8 cellular contexts compared by ENCODE assay signal in the genomic region with DNA sequence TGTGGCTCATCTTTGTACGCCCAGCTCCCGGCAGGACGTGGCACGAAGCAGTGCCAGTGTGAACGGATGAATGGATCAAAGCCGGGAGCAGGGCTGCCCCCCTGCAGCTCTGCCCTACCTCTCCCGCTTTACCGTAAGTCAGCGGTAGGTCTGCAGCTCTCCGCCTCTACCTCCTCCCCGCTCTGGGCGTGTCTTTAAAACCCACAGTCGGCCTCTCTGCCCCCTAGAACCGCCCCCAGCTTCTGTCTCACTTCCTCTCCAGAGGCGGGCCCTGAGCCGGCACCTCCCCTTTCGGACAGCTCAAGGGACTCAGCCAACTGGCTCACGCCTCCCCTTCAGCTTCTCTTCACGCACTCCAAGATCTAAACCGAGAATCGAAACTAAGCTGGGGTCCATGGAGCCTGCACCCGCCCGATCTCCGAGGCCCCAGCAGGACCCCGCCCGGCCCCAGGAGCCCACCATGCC. TPM values are rescaled to one million over a fixed set of nuclear protein-coding genes. Genes with fewer than 3 reads are reported as not detected.
DNase-seq lines count a peak whose midpoint lies in the region; ATAC-seq and TF ChIP-seq lines count a peak whose summit lies in the region.

A gene with protein sequence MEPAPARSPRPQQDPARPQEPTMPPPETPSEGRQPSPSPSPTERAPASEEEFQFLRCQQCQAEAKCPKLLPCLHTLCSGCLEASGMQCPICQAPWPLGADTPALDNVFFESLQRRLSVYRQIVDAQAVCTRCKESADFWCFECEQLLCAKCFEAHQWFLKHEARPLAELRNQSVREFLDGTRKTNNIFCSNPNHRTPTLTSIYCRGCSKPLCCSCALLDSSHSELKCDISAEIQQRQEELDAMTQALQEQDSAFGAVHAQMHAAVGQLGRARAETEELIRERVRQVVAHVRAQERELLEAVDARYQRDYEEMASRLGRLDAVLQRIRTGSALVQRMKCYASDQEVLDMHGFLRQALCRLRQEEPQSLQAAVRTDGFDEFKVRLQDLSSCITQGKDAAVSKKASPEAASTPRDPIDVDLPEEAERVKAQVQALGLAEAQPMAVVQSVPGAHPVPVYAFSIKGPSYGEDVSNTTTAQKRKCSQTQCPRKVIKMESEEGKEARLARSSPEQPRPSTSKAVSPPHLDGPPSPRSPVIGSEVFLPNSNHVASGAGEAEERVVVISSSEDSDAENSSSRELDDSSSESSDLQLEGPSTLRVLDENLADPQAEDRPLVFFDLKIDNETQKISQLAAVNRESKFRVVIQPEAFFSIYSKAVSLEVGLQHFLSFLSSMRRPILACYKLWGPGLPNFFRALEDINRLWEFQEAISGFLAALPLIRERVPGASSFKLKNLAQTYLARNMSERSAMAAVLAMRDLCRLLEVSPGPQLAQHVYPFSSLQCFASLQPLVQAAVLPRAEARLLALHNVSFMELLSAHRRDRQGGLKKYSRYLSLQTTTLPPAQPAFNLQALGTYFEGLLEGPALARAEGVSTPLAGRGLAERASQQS (plus strand): TSS at position 298 of the 465 bp plus-strand sequence. CDS start 97 bp downstream, at position 395.

- TF ChIP-seq POLR2A in adrenal gland (IDR thresholded peaks at IDR 0.05) (peak; percentile 23 to 94), heart left ventricle (IDR thresholded peaks at IDR 0.05) (peak; percentile 43 to 95), upper lobe of left lung (IDR thresholded peaks at IDR 0.05) (peak in 2 of 4 donors; percentile 81)

- peak within 1 kb of the TSS; percentile 86 for H3K4me3 ChIP-seq in GM12865 (ENCODE audit: low read depth, low read length)
- H3K4me3 ChIP-seq in adrenal gland = peak within 1 kb of the TSS; percentile 72 to 100 (median 93)
- H3K4me3 ChIP-seq in heart left ventricle = peak within 1 kb of the TSS; percentile 58 to 98 (median 76)
- H3K4me3 ChIP-seq in upper lobe of left lung = peak within 1 kb of the TSS; percentile 77 to 96 (median 86)

- peak within 1 kb of the TSS; percentile 86 to 98 (median 91) for H3K27ac ChIP-seq in adrenal gland
- H3K27ac ChIP-seq in heart left ventricle = peak within 1 kb of the TSS; percentile 82 to 97 (median 94)
- H3K27ac ChIP-seq in upper lobe of left lung = peak within 1 kb of the TSS; percentile 96 to 99 (median 98)

- TF ChIP-seq EP300 in upper lobe of left lung (IDR thresholded peaks at IDR 0.05) = no peak

- ATAC-seq in HG02798 (IDR thresholded peaks at IDR 0.05; ENCODE audit: poor library complexity, unreplicated experiment) (peak; percentile 76), heart left ventricle (peak; percentile 82 to 91 (median 88)), upper lobe of left lung (ENCODE audit: low FRiP score in 2 of 2) (peak; percentile 92 to 95)

- H3K27me3 ChIP-seq in adrenal gland = no peaks in the 10 kb centered on the region
- no peaks in the 10 kb centered on the region for H3K27me3 ChIP-seq in heart left ventricle
- no peaks in the 10 kb centered on the region for H3K27me3 ChIP-seq in upper lobe of left lung

- H3K9me3 ChIP-seq in adrenal gland (replicated peaks in 1 of 3) (no peaks in the 10 kb centered on the region), heart left ventricle (no peaks in the 10 kb centered on the region), upper lobe of left lung (no peaks in the 10 kb centered on the region)

- peaks cover 0 to 18% of the 10 kb centered on the region in 2 donors for H3K36me3 ChIP-seq in adrenal gland (replicated peaks in 1 of 2)
- peaks cover 0 to 20% (median 16%) of the 10 kb centered on the region in 9 donors for H3K36me3 ChIP-seq in heart left ventricle
- peaks cover 6 to 18% (median 14%) of the 10 kb centered on the region in 4 donors for H3K36me3 ChIP-seq in upper lobe of left lung

- H3K4me1 ChIP-seq in adrenal gland (replicated peaks in 1 of 2) = peaks cover 34 to 84% of the 10 kb centered on the region in 2 donors
- peaks cover 17 to 86% (median 76%) of the 10 kb centered on the region in 12 donors for H3K4me1 ChIP-seq in heart left ventricle
- H3K4me1 ChIP-seq in upper lobe of left lung = peaks cover 64 to 86% (median 78%) of the 10 kb centered on the region in 4 donors

- no peak for TF ChIP-seq CTCF in GM12865 (IDR thresholded peaks at IDR 0.05; ENCODE audit: insufficient read depth, low read depth, low read length, missing control alignments)
- no peak for TF ChIP-seq CTCF in adrenal gland (IDR thresholded peaks at IDR 0.05)
- peak in 1 of 12 donors; percentile 18 for TF ChIP-seq CTCF in heart left ventricle (IDR thresholded peaks at IDR 0.05)
- peak in 1 of 6 experiments; percentile 42 for TF ChIP-seq CTCF in upper lobe of left lung (IDR thresholded peaks at IDR 0.05)

- DNase-seq in GM12865 (ENCODE audit: low read depth) (peak; percentile 96), NCI-H1436 treated with DMSO at 0.1 percent for 48 hours (lab: John Stamatoyannopoulos, UW) (peak; percentile 84), T-helper 1 cell (peak; percentile 85 to 96 (median 89)), adrenal gland (peak; percentile 94 to 99 (median 98)), heart left ventricle (peak; percentile 97 to 99 (median 98)), posterior cingulate gyrus (peak; percentile 91 to 99 (median 95)), upper lobe of left lung (peak; percentile 92 to 99)

- intact Hi-C loops in adrenal gland (cut with DNase I) (no loop called here), heart left ventricle (cut with DNase I) (loop anchor here in 1 of 10 donors (5.0 kb wide), 1 partner anchor 48 kb away; no protein-coding TSS in a partner anchor), posterior cingulate gyrus (cut with DNase I) (loop anchor here (5.0 kb wide), 1 partner anchor 357 kb away; no protein-coding TSS in a partner anchor)

- WGBS in adrenal gland, 4 donors = 0 to 2% (median 1%) methylated on average over 10 to 26 of the region's 26 CpGs
- WGBS in heart left ventricle, 4 donors = 0 to 1% (median 0%) methylated on average over 13 to 26 of the region's 26 CpGs
- WGBS in upper lobe of left lung, 2 donors = 0 to 1% methylated on average over 25 to 26 of the region's 26 CpGs

RNA-seq across cellular contexts. Expression of the gene that starts here (rescaled TPM):
- total RNA-seq in adrenal gland (100 to 1,000 TPM in 1 of 8 donors, 10 to 100 TPM in 7; 27.3 to 103 (median 67.4) TPM), heart left ventricle (10 to 100 TPM; 18.4 to 68.7 (median 28.0) TPM), upper lobe of left lung (100 to 1,000 TPM in 2 of 6 donors, 10 to 100 TPM in 4; 63.1 to 247 (median 92.9) TPM)
- polyA plus RNA-seq in adrenal gland (10 to 100 TPM; 10.5 to 44.1 (median 37.0) TPM), heart left ventricle (10 to 100 TPM; 17.0 to 20.8 TPM)

Comparison
In these comparisons a context has a peak if more than half of its experiments do, and no peak if none do; other contexts are left out.
1. Peak in every context shown above with its lines: DNase-seq, ATAC-seq, H3K4me3 ChIP-seq and H3K27ac ChIP-seq.